19 cellular contexts compared by ENCODE assay signal in genomic region chr5:178777557-178777956, GRCh38. TPM values are rescaled to one million over a fixed set of nuclear protein-coding genes. Genes with fewer than 3 reads are reported as not detected.
A peak's percentile ranks its signal among the peaks of the same experiment; 100 is the strongest.
DNase-seq lines count a peak whose midpoint lies in the region; ATAC-seq and TF ChIP-seq lines count a peak whose summit lies in the region.
"Had no signal": no experiment of that assay in that cellular context is flagged by ENCODE, and none has a peak within 500 bp of the region (broad histone marks: within the 10 kb centered on the region; RNA-seq: fewer than 3 reads in every experiment).

No MANE protein-coding gene starts in this region.

- no peaks in the 10 kb centered on the region for H3F3A ChIP-seq in smooth muscle cell (ENCODE audit: low read depth)

- intact Hi-C loops in naive thymus-derived CD4-positive, alpha-beta T cell (cut with micrococcal nuclease): no loop called here

- DNase-seq in Ammon's horn (ENCODE audit: low spot score): peak; percentile 59
- peak; percentile 52 for DNase-seq in KG1 (lab: John Stamatoyannopoulos, UW)
- peak; percentile 99 for DNase-seq in SKM-1 treated with dmso at 0.1 percent for 144 hours (lab: John Stamatoyannopoulos, UW; ENCODE audit: unreplicated experiment)
- DNase-seq in naive thymus-derived CD4-positive, alpha-beta T cell: no peak
- no peak for DNase-seq in hepatocyte (ENCODE audit: low spot score)
- no peak for DNase-seq in smooth muscle cell (lab: John Stamatoyannopoulos, UW; ENCODE audit: unreplicated experiment)
- no peak for DNase-seq in NCI-H146 treated with DMSO at 0.1 percent for 48 hours (lab: John Stamatoyannopoulos, UW; ENCODE audit: unreplicated experiment)
- DNase-seq: activated CD4-positive, alpha-beta T cell treated with anti-CD3 and anti-CD28 coated beads, Interleukin-2, amount 50 U/mL, for 1 hour; CD4-positive, alpha-beta memory T cell; heart right ventricle; mammary epithelial cell; natural killer cell; NCI-H1048; NCI-H2081; NCI-H510A; stimulated activated CD4-positive, alpha-beta T cell treated with anti-CD3 and anti-CD28 coated beads, Interleukin-2, amount 100 ng/mL, for 48 hours; stimulated activated naive CD8-positive, alpha-beta T cell treated with anti-CD3 and anti-CD28 coated beads, Interleukin-15, amount 100 ng/mL, for 72 hours had no signal

- CTCF ChIA-PET in naive thymus-derived CD4-positive, alpha-beta T cell (lab: Charles Lee): no interaction called here

- H3K9ac ChIP-seq in smooth muscle cell (ENCODE audit: low read depth): no peak overlapping the region

- H3K4me3 ChIP-seq in naive thymus-derived CD4-positive, alpha-beta T cell (ENCODE audit: low read length): no peak overlapping the region
- no peak overlapping the region for H3K4me3 ChIP-seq in hepatocyte
- no peak overlapping the region for H3K4me3 ChIP-seq in smooth muscle cell
- H3K4me3 ChIP-seq: heart right ventricle had no signal

- H3K9me2 ChIP-seq in hepatocyte (replicated peaks; ENCODE audit: insufficient read depth): no peaks in the 10 kb centered on the region

- H3K9me3 ChIP-seq in naive thymus-derived CD4-positive, alpha-beta T cell (ENCODE audit: control insufficient read depth in 2 of 3, low read length in 3 of 3): no peaks in the 10 kb centered on the region
- H3K9me3 ChIP-seq in hepatocyte (ENCODE audit: low read depth) (no peaks in the 10 kb centered on the region), smooth muscle cell (replicated peaks; ENCODE audit: low read depth) (no peaks in the 10 kb centered on the region)
- H3K9me3 ChIP-seq: heart right ventricle had no signal

- H3K79me2 ChIP-seq in hepatocyte (no peaks in the 10 kb centered on the region), smooth muscle cell (ENCODE audit: low read depth) (no peaks in the 10 kb centered on the region)

- no peaks in the 10 kb centered on the region for H3K27me3 ChIP-seq in naive thymus-derived CD4-positive, alpha-beta T cell (ENCODE audit: control insufficient read depth in 2 of 2, insufficient read depth in 2 of 2, low read length in 2 of 2)
- H3K27me3 ChIP-seq in hepatocyte: no peaks in the 10 kb centered on the region
- H3K27me3 ChIP-seq in smooth muscle cell (ENCODE audit: low read depth): no peaks in the 10 kb centered on the region

- H4K20me1 ChIP-seq in hepatocyte (ENCODE audit: insufficient read depth, poor library complexity, severe bottlenecking) (no peaks in the 10 kb centered on the region), smooth muscle cell (ENCODE audit: low read depth) (no peaks in the 10 kb centered on the region)

- H3K27me3 Mint-ChIP-seq in naive thymus-derived CD4-positive, alpha-beta T cell: peaks cover 0 to 12% (median 5%) of the 10 kb centered on the region in 5 donors

- no peak overlapping the region for H3K27ac ChIP-seq in naive thymus-derived CD4-positive, alpha-beta T cell (ENCODE audit: low read depth, low read length)
- H3K27ac ChIP-seq in hepatocyte: no peak overlapping the region
- H3K27ac ChIP-seq in smooth muscle cell (ENCODE audit: low read depth): no peak overlapping the region
- H3K27ac ChIP-seq: heart right ventricle had no signal

- H3K9me3 Mint-ChIP-seq in naive thymus-derived CD4-positive, alpha-beta T cell: peaks cover 0 to 3% (median 0%) of the 10 kb centered on the region in 11 donors
- H3K9me3 Mint-ChIP-seq: CD4-positive, alpha-beta memory T cell; natural killer cell; stimulated activated naive CD8-positive, alpha-beta T cell treated with anti-CD3 and anti-CD28 coated beads, Interleukin-15, amount 100 ng/mL, for 72 hours had no signal

- ATAC-seq in naive thymus-derived CD4-positive, alpha-beta T cell: peak; percentile 63
- ATAC-seq in GM21529 (IDR thresholded peaks at IDR 0.05; ENCODE audit: unreplicated experiment): no peak
- ATAC-seq: natural killer cell; stimulated activated naive CD8-positive, alpha-beta T cell treated with anti-CD3 and anti-CD28 coated beads, Interleukin-15, amount 100 ng/mL, for 72 hours had no signal

- POLR2A ChIA-PET in naive thymus-derived CD4-positive, alpha-beta T cell (lab: Charles Lee): no interaction called here

- H3K4me1 ChIP-seq in naive thymus-derived CD4-positive, alpha-beta T cell (ENCODE audit: control insufficient read depth in 2 of 2, insufficient read depth in 2 of 2, low read length in 2 of 2): no peaks in the 10 kb centered on the region
- peaks cover 7% of the 10 kb centered on the region for H3K4me1 ChIP-seq in hepatocyte (ENCODE audit: insufficient read depth)
- H3K4me1 ChIP-seq in smooth muscle cell (ENCODE audit: low read depth): no peaks in the 10 kb centered on the region
- H3K4me1 ChIP-seq: heart right ventricle had no signal

- no peaks in the 10 kb centered on the region for H3K36me3 ChIP-seq in naive thymus-derived CD4-positive, alpha-beta T cell (ENCODE audit: control insufficient read depth in 2 of 3, insufficient read depth in 3 of 3, low read length in 3 of 3)
- H3K36me3 ChIP-seq in hepatocyte (replicated peaks; ENCODE audit: insufficient read depth, low read depth): no peaks in the 10 kb centered on the region
- H3K36me3 ChIP-seq in smooth muscle cell (ENCODE audit: low read depth): no peaks in the 10 kb centered on the region
- H3K36me3 ChIP-seq: heart right ventricle had no signal

- 86% methylated on average over 8 of the region's 8 CpGs for WGBS in hepatocyte (ENCODE audit: low lambda C conversion rate, missing lambda C conversion rate)
- WGBS in smooth muscle cell (ENCODE audit: low lambda C conversion rate): 93% methylated on average over 8 of the region's 8 CpGs

- H3K36me3 Mint-ChIP-seq in naive thymus-derived CD4-positive, alpha-beta T cell: no peaks in the 10 kb centered on the region
- H3K36me3 Mint-ChIP-seq: CD4-positive, alpha-beta memory T cell; IgD-negative memory B cell; natural killer cell had no signal

- H3K4me2 ChIP-seq in hepatocyte (no peak overlapping the region), smooth muscle cell (no peak overlapping the region)

- TF ChIP-seq CTCF in hepatocyte (IDR thresholded peaks at IDR 0.05; ENCODE audit: poor library complexity) (no peak), smooth muscle cell (IDR thresholded peaks at IDR 0.05; ENCODE audit: borderline replicate concordance, insufficient read depth, poor library complexity, severe bottlenecking) (no peak)

- H3K4me1 Mint-ChIP-seq in naive thymus-derived CD4-positive, alpha-beta T cell: peaks cover 0 to 6% (median 3%) of the 10 kb centered on the region in 7 donors
- H3K4me1 Mint-ChIP-seq: CD4-positive, alpha-beta memory T cell; IgD-negative memory B cell; natural killer cell had no signal

- no peak overlapping the region for H2AFZ ChIP-seq in hepatocyte
- no peak overlapping the region for H2AFZ ChIP-seq in smooth muscle cell (ENCODE audit: low read depth)

- no peak overlapping the region for H3K4me3 Mint-ChIP-seq in naive thymus-derived CD4-positive, alpha-beta T cell
- H3K4me3 Mint-ChIP-seq: CD4-positive, alpha-beta memory T cell; IgD-negative memory B cell; natural killer cell; stimulated activated naive CD8-positive, alpha-beta T cell treated with anti-CD3 and anti-CD28 coated beads, Interleukin-15, amount 100 ng/mL, for 72 hours had no signal

- peak overlapping the region in 1 of 9 donors; percentile 36 for H3K27ac Mint-ChIP-seq in naive thymus-derived CD4-positive, alpha-beta T cell
- H3K27ac Mint-ChIP-seq: CD4-positive, alpha-beta memory T cell; IgD-negative memory B cell; natural killer cell had no signal

RNA-seq across cellular contexts. Expression of gene ZNF354A, which starts 47.1 kb away (rescaled TPM):
- 10 to 100 TPM; 11.4 to 20.6 (median 14.2) TPM for total RNA-seq in naive thymus-derived CD4-positive, alpha-beta T cell
- 10 to 100 TPM; 11.6 to 14.4 TPM for polyA plus RNA-seq in naive thymus-derived CD4-positive, alpha-beta T cell
- total RNA-seq in hepatocyte (9.1 and 13.1 TPM in 2 replicates), smooth muscle cell (12.7 and 14.5 TPM in 2 replicates)
- polyA plus RNA-seq in hepatocyte (7.8 and 16.3 TPM in 2 replicates), smooth muscle cell (8.0 and 10.0 TPM in 2 replicates)

Comparison
In these comparisons a context has a peak if more than half of its experiments do, and no peak if none do; other contexts are left out.
1. DNase-seq: peak in Ammon's horn (single experiment), KG1 (single experiment) and SKM-1 treated with dmso at 0.1 percent for 144 hours (single experiment); none in naive thymus-derived CD4-positive, alpha-beta T cell (0 of 9), hepatocyte (single experiment), smooth muscle cell (single experiment) and NCI-H146 treated with DMSO at 0.1 percent for 48 hours (single experiment).